In genomic region chr2:222613715-222614331, GRCh38 we compare ENCODE assay signal across 8 cellular contexts. TPM values are rescaled to one million over a fixed set of nuclear protein-coding genes. Genes with fewer than 3 reads are reported as not detected.
DNase-seq lines count a peak whose midpoint lies in the region; ATAC-seq and TF ChIP-seq lines count a peak whose summit lies in the region.

No MANE protein-coding gene starts in this region.

- 51 to 60% (median 56%) methylated on average over 3 of the region's 3 CpGs for WGBS in adrenal gland, 4 donors

- DNase-seq in Calu3 = peak; percentile 13
- DNase-seq in GM19238 (ENCODE audit: insufficient read length, low spot score) = peak; percentile 21
- DNase-seq in NCI-H2171 (lab: John Stamatoyannopoulos, UW) = peak; percentile 39
- peak in 2 of 7 donors; percentile 18 for DNase-seq in adrenal gland
- peak; percentile 28 for DNase-seq in iPS DF 19.7 (ENCODE audit: low read depth, low spot score)
- peak; percentile 78 for DNase-seq in superior temporal gyrus (ENCODE audit: extremely low spot score)
- DNase-seq in MG63 = no peak

- peaks cover 0 to 40% of the 10 kb centered on the region in 2 donors for H3K36me3 ChIP-seq in adrenal gland (replicated peaks in 1 of 2)
- H3K36me3 ChIP-seq in MG63 = peaks cover 62% of the 10 kb centered on the region

- no peak overlapping the region for H3K27ac ChIP-seq in adrenal gland

- TF ChIP-seq CTCF in Calu3 (IDR thresholded peaks at IDR 0.05; ENCODE audit: unreplicated experiment) = peak; percentile 70
- peak; percentile 64 to 79 (median 74) for TF ChIP-seq CTCF in adrenal gland (IDR thresholded peaks at IDR 0.05)

- H3K9me3 ChIP-seq in adrenal gland (replicated peaks in 1 of 3) = no peaks in the 10 kb centered on the region
- no peaks in the 10 kb centered on the region for H3K9me3 ChIP-seq in MG63

- H3K27me3 ChIP-seq in adrenal gland (no peaks in the 10 kb centered on the region), MG63 (no peaks in the 10 kb centered on the region)

- CTCF ChIA-PET in Calu3 (lab: Charles Lee) = no interaction called here

- H3K36me3 Mint-ChIP-seq in Calu3 (ENCODE audit: insufficient read depth, unreplicated experiment) = peaks cover 30% of the 10 kb centered on the region

- no peaks in the 10 kb centered on the region for H3K9me3 Mint-ChIP-seq in Calu3 (ENCODE audit: low read depth, unreplicated experiment)

- intact Hi-C loops in Calu3 (cut with micrococcal nuclease; ENCODE audit: unreplicated experiment) (loop anchor here (1.0 to 5.0 kb wide), 2 partner anchors 296 to 557 kb away; no protein-coding TSS in a partner anchor), adrenal gland (cut with DNase I) (loop anchor here in 1 of 2 donors (5.0 to 10.0 kb wide), 2 partner anchors 297 to 559 kb away; no protein-coding TSS in a partner anchor)

- H3K27me3 Mint-ChIP-seq in Calu3 (ENCODE audit: unreplicated experiment) = no peaks in the 10 kb centered on the region

- H3K4me1 ChIP-seq in adrenal gland (replicated peaks in 1 of 2) = no peaks in the 10 kb centered on the region

- H3K4me3 Mint-ChIP-seq in Calu3 (ENCODE audit: low read depth, unreplicated experiment) = no peak overlapping the region

- H3K27ac Mint-ChIP-seq in Calu3 (ENCODE audit: unreplicated experiment) = no peak overlapping the region

- ATAC-seq in HG03097 (IDR thresholded peaks at IDR 0.05; ENCODE audit: low FRiP score, unreplicated experiment) = peak; percentile 72

- H3K4me3 ChIP-seq in adrenal gland (no peak overlapping the region), MG63 (no peak overlapping the region)

- BruUV-seq in Calu3 (replicated peaks; lab: Mats Ljungman, UMichigan) = no TSS peak

- no peak for TF ChIP-seq POLR2A in adrenal gland (IDR thresholded peaks at IDR 0.05)

- H3K4me1 Mint-ChIP-seq in Calu3 (ENCODE audit: low read depth, unreplicated experiment) = no peaks in the 10 kb centered on the region

RNA-seq across cellular contexts. Expression of gene FARSB, which starts 42.1 kb away (rescaled TPM):
- total RNA-seq in Calu3 (2022) (50.6 and 67.6 TPM in 2 replicates), adrenal gland (10 to 100 TPM in 5 of 8 donors, 1 to 10 TPM in 3; 7.2 to 25.0 (median 11.6) TPM)
- polyA plus RNA-seq in adrenal gland = 10 to 100 TPM; 14.5 to 55.9 (median 15.6) TPM
- total RNA-seq in MG63 (2014; rRNA removed; shearing (Covaris generic); ENCODE audit: low replicate concordance) = 8.9 and 11.0 TPM in 2 replicates

RNA-seq across cellular contexts. Expression of gene MOGAT1, which starts 57.6 kb away (rescaled TPM):
- total RNA-seq in Calu3 (2022) (35.9 and 51.2 TPM in 2 replicates), adrenal gland (not detected)
- under 1 TPM in 1 of 3 donors, not detected in 2; 0.20 TPM for polyA plus RNA-seq in adrenal gland
- not detected in 2 replicates for total RNA-seq in MG63 (2014; rRNA removed; shearing (Covaris generic); ENCODE audit: low replicate concordance)

Comparison
In these comparisons a context has a peak if more than half of its experiments do, and no peak if none do; other contexts are left out.
1. RNA of gene MOGAT1, which starts 57.6 kb away (total RNA-seq): 35.9 to 51.2 TPM in Calu3; not detected in adrenal gland and not detected in MG63; every median in the first group is over 10 times any median in the second.